8 cellular contexts compared by ENCODE assay signal in genomic region chr5:134555889-134556311, GRCh38. TPM values are rescaled to one million over a fixed set of nuclear protein-coding genes. Genes with fewer than 3 reads are reported as not detected.
A peak's percentile ranks its signal among the peaks of the same experiment; 100 is the strongest.
DNase-seq lines count a peak whose midpoint lies in the region; ATAC-seq and TF ChIP-seq lines count a peak whose summit lies in the region.

No MANE protein-coding gene starts in this region.

- no peaks in the 10 kb centered on the region for H3K27me3 Mint-ChIP-seq in activated CD4-positive, alpha-beta T cell treated with anti-CD3 and anti-CD28 coated beads for 36 hours
- no peaks in the 10 kb centered on the region for H3K27me3 Mint-ChIP-seq in memory B cell
- no peaks in the 10 kb centered on the region for H3K27me3 Mint-ChIP-seq in type B pancreatic cell

- intact Hi-C loops in activated CD4-positive, alpha-beta T cell treated with anti-CD3 and anti-CD28 coated beads for 36 hours (cut with DNase I, micrococcal nuclease): loop anchor here (1.0 kb wide), 7 partner anchors 12 to 349 kb away; partner anchors contain the start of genes CDKL3 (in 1 of the 2), PCBD2 (in 1 of the 2), PPP2CA (in 1 of the 2) and UBE2B (in 1 of the 2)

- no peaks in the 10 kb centered on the region for H3K9me3 Mint-ChIP-seq in activated CD4-positive, alpha-beta T cell treated with anti-CD3 and anti-CD28 coated beads for 36 hours (ENCODE audit: low read depth)
- no peaks in the 10 kb centered on the region for H3K9me3 Mint-ChIP-seq in memory B cell
- H3K9me3 Mint-ChIP-seq in type B pancreatic cell: no peaks in the 10 kb centered on the region

- peak; percentile 97 for ATAC-seq in activated CD4-positive, alpha-beta T cell treated with anti-CD3 and anti-CD28 coated beads for 36 hours
- ATAC-seq in memory B cell (ENCODE audit: low read depth): peak; percentile 54

- H3K4me1 Mint-ChIP-seq in activated CD4-positive, alpha-beta T cell treated with anti-CD3 and anti-CD28 coated beads for 36 hours: peaks cover 38% of the 10 kb centered on the region
- H3K4me1 Mint-ChIP-seq in memory B cell: peaks cover 51% of the 10 kb centered on the region
- peaks cover 24% of the 10 kb centered on the region for H3K4me1 Mint-ChIP-seq in type B pancreatic cell (ENCODE audit: unreplicated experiment)

- CTCF ChIA-PET in activated CD4-positive, alpha-beta T cell treated with anti-CD3 and anti-CD28 coated beads for 36 hours (lab: Charles Lee): interaction anchor here (0.7 to 3.3 kb wide), 9 partner anchors 10 to 53 kb away, joined by 3 to 16 read pairs (median 4); partner anchors contain the start of gene JADE2

- peak overlapping the region; percentile 72 for H3K4me3 Mint-ChIP-seq in activated CD4-positive, alpha-beta T cell treated with anti-CD3 and anti-CD28 coated beads for 36 hours
- peak overlapping the region; percentile 67 for H3K4me3 Mint-ChIP-seq in memory B cell
- H3K4me3 Mint-ChIP-seq in type B pancreatic cell: no peak overlapping the region

- TF ChIP-seq CTCF in 22Rv1 (IDR thresholded peaks at IDR 0.05): no peak
- TF ChIP-seq CTCF in GM13977 (IDR thresholded peaks at IDR 0.05; ENCODE audit: extremely low read depth, insufficient read depth, missing control alignments): no peak
- TF ChIP-seq CTCF in type B pancreatic cell (conservative IDR thresholded peaks at IDR 0.05): no peak

- DNase-seq in GM13977 (ENCODE audit: low spot score) (peak; percentile 61), NAMALWA (ENCODE audit: low spot score) (peak; percentile 68), cerebellum (ENCODE audit: low spot score) (peak; percentile 84), memory B cell (ENCODE audit: low spot score in 2 of 2) (peak; percentile 51 to 52), type B pancreatic cell (ENCODE audit: extremely low spot score, unreplicated experiment) (no peak)
- peak; percentile 96 for DNase-seq in activated CD4-positive, alpha-beta T cell treated with anti-CD3 and anti-CD28 coated beads for 36 hours
- DNase-seq in stimulated activated CD8-positive, alpha-beta memory T cell treated with anti-CD3 and anti-CD28 coated beads, Interleukin-4, amount 100 ng/mL, for 4 hours (ENCODE audit: low read depth in 2 of 2, low spot score in 1 of 2): peak; percentile 59 to 76

- in situ Hi-C loops in GM13977 (cut with MboI; ENCODE audit: low pct_unique_long_range_greater_than_20kb, low sequenced_read_pairs, unreplicated experiment): no loop called here

- H3K27ac ChIP-seq in 22Rv1: peak overlapping the region; percentile 43

- POLR2A ChIA-PET in activated CD4-positive, alpha-beta T cell treated with anti-CD3 and anti-CD28 coated beads for 36 hours (lab: Charles Lee): interaction anchor here (0.6 to 1.4 kb wide), 6 partner anchors 9 to 144 kb away, joined by 3 to 10 read pairs (median 4); partner anchors contain the start of genes CDKN2AIPNL and JADE2

- H3K36me3 Mint-ChIP-seq in activated CD4-positive, alpha-beta T cell treated with anti-CD3 and anti-CD28 coated beads for 36 hours (ENCODE audit: low read depth): peaks cover 53% of the 10 kb centered on the region
- H3K36me3 Mint-ChIP-seq in memory B cell: peaks cover 31% of the 10 kb centered on the region
- no peaks in the 10 kb centered on the region for H3K36me3 Mint-ChIP-seq in type B pancreatic cell

- H3K27ac Mint-ChIP-seq in activated CD4-positive, alpha-beta T cell treated with anti-CD3 and anti-CD28 coated beads for 36 hours: peak overlapping the region; percentile 99
- H3K27ac Mint-ChIP-seq in memory B cell: peak overlapping the region; percentile 97
- H3K27ac Mint-ChIP-seq in type B pancreatic cell: no peak overlapping the region

RNA-seq across cellular contexts. Expression of gene JADE2, which starts 30.4 kb away (rescaled TPM):
- 10 to 100 TPM; 58.1 to 68.0 TPM for total RNA-seq in activated CD4-positive, alpha-beta T cell treated with anti-CD3 and anti-CD28 coated beads for 36 hours
- total RNA-seq in cerebellum (4.5 TPM), type B pancreatic cell (ENCODE audit: low replicate concordance) (10.8 and 29.8 TPM in 2 replicates)
